Comparison of ENCODE assay signal across 2 cellular contexts in genomic region chr2:172951554-172951953, GRCh38.
TF ChIP-seq lines count a peak whose summit lies in the region.

No MANE protein-coding gene starts in this region.

TF ChIP-seq in GM23338, 12 proteins besides CTCF, POLR2A, EP300 and RAD21:
- TF ChIP-seq EZH2phosphoT487 (IDR thresholded peaks at IDR 0.05; ENCODE audit: unreplicated experiment) (no peak), EZH2 (IDR thresholded peaks at IDR 0.05; ENCODE audit: low read depth, unreplicated experiment) (no peak), CREB1 (CRISPR knock-in tag; IDR thresholded peaks at IDR 0.05; ENCODE audit: low read depth) (no peak), NANOG (IDR thresholded peaks at IDR 0.05; ENCODE audit: borderline replicate concordance) (no peak), ZNF114 (CRISPR knock-in tag; IDR thresholded peaks at IDR 0.05) (no peak), JUNB (IDR thresholded peaks at IDR 0.05; ENCODE audit: unreplicated experiment) (no peak)
- TF ChIP-seq, protein P1, sequence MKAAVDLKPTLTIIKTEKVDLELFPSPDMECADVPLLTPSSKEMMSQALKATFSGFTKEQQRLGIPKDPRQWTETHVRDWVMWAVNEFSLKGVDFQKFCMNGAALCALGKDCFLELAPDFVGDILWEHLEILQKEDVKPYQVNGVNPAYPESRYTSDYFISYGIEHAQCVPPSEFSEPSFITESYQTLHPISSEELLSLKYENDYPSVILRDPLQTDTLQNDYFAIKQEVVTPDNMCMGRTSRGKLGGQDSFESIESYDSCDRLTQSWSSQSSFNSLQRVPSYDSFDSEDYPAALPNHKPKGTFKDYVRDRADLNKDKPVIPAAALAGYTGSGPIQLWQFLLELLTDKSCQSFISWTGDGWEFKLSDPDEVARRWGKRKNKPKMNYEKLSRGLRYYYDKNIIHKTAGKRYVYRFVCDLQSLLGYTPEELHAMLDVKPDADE (IDR thresholded peaks at IDR 0.05): no peak

TF ChIP-seq in K562, 482 proteins besides CTCF, POLR2A, EP300 and RAD21:
- TF ChIP-seq ZNF766 (CRISPR knock-in tag; conservative IDR thresholded peaks at IDR 0.05): peak; percentile 94
- no peak for TF ChIP-seq USF1 (CRISPR knock-in tag; IDR thresholded peaks at IDR 0.05)
TF ChIP-seq in K562: peak in this region for 1.
